26 cellular contexts compared by ENCODE assay signal in genomic region chr20:35899064-35899463, GRCh38.
"Had no signal": no experiment of that assay in that cellular context is flagged by ENCODE, and none has a peak within 500 bp of the region (broad histone marks: within the 10 kb centered on the region; RNA-seq: fewer than 3 reads in every experiment).

No MANE protein-coding gene starts in this region.

- H3K36me3 ChIP-seq: prostate gland, uterus had no signal

- H3K9me3 ChIP-seq: left ventricle myocardium inferior, pancreas, prostate gland, sigmoid colon, spleen, tibial nerve, uterus had no signal

- DNase-seq: hypothalamus; immature natural killer cell; islet precursor cell; left ventricle myocardium inferior; midbrain; naive thymus-derived CD8-positive, alpha-beta T cell; nucleus accumbens; pancreas; posterior cingulate gyrus; retina; right cardiac atrium; sigmoid colon; small intestine; spleen; stimulated activated CD4-positive, alpha-beta T cell treated with anti-CD3 and anti-CD28 coated beads, Interleukin-1b, Interleukin-23, amount 100 ng/mL, for 48 hours; stimulated activated CD4-positive, alpha-beta T cell treated with anti-CD3 and anti-CD28 coated beads, Interleukin-2, amount 100 ng/mL, for 48 hours; stimulated activated CD4-positive, alpha-beta T cell treated with anti-CD3 and anti-CD28 coated beads, Interleukin-4, amount 100 ng/mL, for 4 hours; stimulated activated CD8-positive, alpha-beta memory T cell treated with anti-CD3 and anti-CD28 coated beads, Interleukin-4, amount 100 ng/mL, for 48 hours; stimulated activated naive CD4-positive, alpha-beta T cell treated with Interleukin-2 at 50 U/mL for 16 hours; stimulated activated naive CD8-positive, alpha-beta T cell treated with anti-CD3 and anti-CD28 coated beads, Interleukin-15, amount 100 ng/mL, for 72 hours; substantia nigra; uterus had no signal

- H3K4me1 ChIP-seq: pancreas, prostate gland, sigmoid colon, tibial nerve, uterus had no signal

- FAIRE-seq: pancreas, small intestine had no signal

- H3K27me3 ChIP-seq: pancreas, sigmoid colon, spleen, tibial nerve, uterus had no signal

- H3K4me3 ChIP-seq: left ventricle myocardium inferior, lung, pancreas, prostate gland, sigmoid colon, spleen, tibial nerve, uterus had no signal

- H3K27ac ChIP-seq: left ventricle myocardium inferior, pancreas, prostate gland, sigmoid colon, spleen, tibial nerve, uterus had no signal

- ATAC-seq: naive thymus-derived CD8-positive, alpha-beta T cell; pancreas; right cardiac atrium; stimulated activated memory B cell treated with anti-CD40 and anti-IgM and Interleukin-4, amounts not matched to agents 10 μg/mL and 1 μg/mL and 100 μg/mL, for 72 hours; stimulated activated naive CD8-positive, alpha-beta T cell treated with anti-CD3 and anti-CD28 coated beads, Interleukin-15, amount 100 ng/mL, for 72 hours had no signal
